28 cellular contexts compared by ENCODE assay signal in the genomic region with DNA sequence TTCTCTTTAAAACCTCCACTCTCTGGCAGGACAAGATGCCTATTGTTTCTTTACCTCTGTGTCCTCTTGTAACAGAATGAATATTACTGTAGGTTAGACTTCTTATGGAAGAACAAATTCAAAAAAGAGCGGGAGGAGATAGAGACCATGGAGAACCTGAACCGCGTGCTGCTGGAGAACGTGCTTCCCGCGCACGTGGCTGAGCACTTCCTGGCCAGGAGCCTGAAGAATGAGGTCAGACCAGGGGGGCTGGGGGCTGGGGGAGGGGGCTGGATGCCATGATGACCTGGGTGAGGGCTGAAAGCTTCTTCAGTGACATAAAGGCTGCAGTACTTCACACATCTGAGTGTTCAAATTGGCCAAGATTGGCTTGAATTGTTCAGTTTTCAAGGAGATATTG.
"Had no signal": no experiment of that assay in that cellular context is flagged by ENCODE, and none has a peak within 500 bp of the region (broad histone marks: within the 10 kb centered on the region; RNA-seq: fewer than 3 reads in every experiment).

No MANE protein-coding gene starts in this region.

- H3K4me1 Mint-ChIP-seq: naive thymus-derived CD4-positive, alpha-beta T cell had no signal

- H3K27ac Mint-ChIP-seq: dendritic cell treated with granulocyte-macrophage colony-stimulating factor and Interleukin-4, amounts not matched to agents 40 ng/mL and 50 ng/mL, for 4 days; effector memory CD8-positive, alpha-beta T cell; endodermal cell; naive thymus-derived CD4-positive, alpha-beta T cell had no signal

- H3K27me3 ChIP-seq: colonic mucosa, esophagus squamous epithelium, gastrocnemius medialis had no signal

- FAIRE-seq: endometrium, islet of Langerhans, kidney had no signal

- H3K9me3 ChIP-seq: colonic mucosa, esophagus squamous epithelium, gastrocnemius medialis, heart right ventricle, lower lobe of right lung had no signal

- H3K9me3 Mint-ChIP-seq: dendritic cell treated with granulocyte-macrophage colony-stimulating factor and Interleukin-4, amounts not matched to agents 40 ng/mL and 50 ng/mL, for 4 days; effector memory CD8-positive, alpha-beta T cell; endodermal cell; naive thymus-derived CD4-positive, alpha-beta T cell had no signal

- H3K4me1 ChIP-seq: colonic mucosa, esophagus squamous epithelium, gastrocnemius medialis, heart right ventricle, lower lobe of right lung had no signal

- ATAC-seq: effector memory CD8-positive, alpha-beta T cell; esophagus mucosa; gastrocnemius medialis; heart right ventricle; left colon; left lobe of liver; left ventricle myocardium superior; lower lobe of right lung; naive thymus-derived CD4-positive, alpha-beta T cell had no signal

- H3K36me3 ChIP-seq: colonic mucosa, esophagus squamous epithelium, heart right ventricle, lower lobe of right lung had no signal

- DNase-seq: colonic mucosa; cortex of kidney; effector CD8-positive, alpha-beta T cell; effector memory CD8-positive, alpha-beta T cell; endodermal cell; erythroblast; esophagus squamous epithelium; foreskin fibroblast; foreskin melanocyte; gastrocnemius medialis; glutamatergic neuron; head of caudate nucleus; heart right ventricle; hippocampal formation; kidney; kidney glomerular epithelial cell; left colon; left ventricle myocardium superior; lower lobe of right lung; mesenchymal stem cell; midbrain; naive thymus-derived CD4-positive, alpha-beta T cell had no signal

- H3K27ac ChIP-seq: colonic mucosa, epithelial cell of prostate, esophagus squamous epithelium, gastrocnemius medialis, heart right ventricle, lower lobe of right lung had no signal

- H3K4me3 ChIP-seq: colonic mucosa, esophagus squamous epithelium, gastrocnemius medialis, heart right ventricle, lower lobe of right lung had no signal

- H3K4me3 Mint-ChIP-seq: dendritic cell treated with granulocyte-macrophage colony-stimulating factor and Interleukin-4, amounts not matched to agents 40 ng/mL and 50 ng/mL, for 4 days; effector memory CD8-positive, alpha-beta T cell; endodermal cell; naive thymus-derived CD4-positive, alpha-beta T cell had no signal
